In genomic region chr2:214504599-214505376, GRCh38 we compare ENCODE assay signal across 1 cellular context.
TF ChIP-seq lines count a peak whose summit lies in the region.

No MANE protein-coding gene starts in this region.

TF ChIP-seq in IMR-90, 13 proteins besides CTCF, POLR2A, EP300 and RAD21 (continued from another document):
- no peak for TF ChIP-seq FOS (IDR thresholded peaks at IDR 0.05; ENCODE audit: low read depth, low read length)
- TF ChIP-seq MAFK (IDR thresholded peaks at IDR 0.05; ENCODE audit: low read depth, low read length), result no peak
- TF ChIP-seq MAZ (IDR thresholded peaks at IDR 0.05; ENCODE audit: borderline replicate concordance, low read depth, low read length), result no peak
- TF ChIP-seq ELK1 (IDR thresholded peaks at IDR 0.05; ENCODE audit: borderline replicate concordance, low read depth, low read length), result no peak
- no peak for TF ChIP-seq NFE2L2 (IDR thresholded peaks at IDR 0.05; ENCODE audit: low read depth, low read length)
- TF ChIP-seq CEBPB (IDR thresholded peaks at IDR 0.05; ENCODE audit: low read depth, low read length), result no peak
